ENCODE assay signal across 20 cellular contexts in the genomic region with DNA sequence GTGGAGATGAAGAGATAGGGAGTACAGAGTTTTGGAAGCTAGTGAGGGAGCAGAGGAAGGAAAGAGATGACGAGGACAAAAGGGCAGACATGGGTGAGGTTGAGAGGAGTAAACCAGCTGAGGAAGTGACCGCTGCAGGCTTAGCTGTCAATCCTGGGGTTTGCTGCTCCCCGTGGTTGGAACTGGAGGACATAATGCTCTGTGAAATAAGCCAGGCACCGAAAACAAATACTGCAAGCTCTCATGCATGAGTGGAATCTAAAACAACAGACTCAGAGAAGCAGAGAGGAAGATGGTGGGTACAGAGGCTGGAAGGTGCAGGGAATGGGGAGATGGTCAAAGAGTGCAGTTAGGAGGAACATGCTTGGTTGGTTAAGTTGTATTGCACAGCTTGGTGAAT.
"Had no signal": no experiment of that assay in that cellular context is flagged by ENCODE, and none has a peak within 500 bp of the region (broad histone marks: within the 10 kb centered on the region; RNA-seq: fewer than 3 reads in every experiment).

No MANE protein-coding gene starts in this region.

- H3K27me3 Mint-ChIP-seq: activated naive CD8-positive, alpha-beta T cell treated with anti-CD3 and anti-CD28 coated beads, Interleukin-2, amount 10 ng/mL, durations not matched to agents 7 days and 5 days had no signal

- H3K36me3 Mint-ChIP-seq: activated naive CD8-positive, alpha-beta T cell treated with anti-CD3 and anti-CD28 coated beads, Interleukin-2, amount 10 ng/mL, durations not matched to agents 7 days and 5 days had no signal

- H3K4me1 Mint-ChIP-seq: activated CD4-positive, alpha-beta T cell treated with anti-CD3 and anti-CD28 coated beads for 36 hours; activated naive CD8-positive, alpha-beta T cell treated with anti-CD3 and anti-CD28 coated beads, Interleukin-2, amount 10 ng/mL, durations not matched to agents 7 days and 5 days; T-helper 17 cell had no signal

- H3K27ac Mint-ChIP-seq: activated CD4-positive, alpha-beta T cell treated with anti-CD3 and anti-CD28 coated beads for 36 hours; activated naive CD8-positive, alpha-beta T cell treated with anti-CD3 and anti-CD28 coated beads, Interleukin-2, amount 10 ng/mL, durations not matched to agents 7 days and 5 days; T-helper 17 cell had no signal

- H3K9me3 Mint-ChIP-seq: activated naive CD8-positive, alpha-beta T cell treated with anti-CD3 and anti-CD28 coated beads, Interleukin-2, amount 10 ng/mL, durations not matched to agents 7 days and 5 days had no signal

- H3K4me3 Mint-ChIP-seq: activated CD4-positive, alpha-beta T cell treated with anti-CD3 and anti-CD28 coated beads for 36 hours; activated naive CD8-positive, alpha-beta T cell treated with anti-CD3 and anti-CD28 coated beads, Interleukin-2, amount 10 ng/mL, durations not matched to agents 7 days and 5 days; T-helper 17 cell had no signal

- DNase-seq: activated CD4-positive, alpha-beta T cell treated with anti-CD3 and anti-CD28 coated beads for 36 hours; activated CD4-positive, alpha-beta T cell treated with anti-CD3 and anti-CD28 coated beads, Interleukin-2, amount 50 U/mL, for 48 hours; activated gamma-delta T cell; activated naive CD8-positive, alpha-beta T cell treated with anti-CD3 and anti-CD28 coated beads, Interleukin-2, amount 10 ng/mL, durations not matched to agents 7 days and 5 days; cerebellar nuclear complex; cortex of kidney; hypothalamus; left ventricle myocardium inferior; mammary epithelial cell; midbrain; ovary; psoas muscle; right cardiac atrium; stimulated activated CD4-positive, alpha-beta T cell treated with anti-CD3 and anti-CD28 coated beads, Interleukin-2, amount 100 ng/mL, for 24 hours; stimulated activated naive CD4-positive, alpha-beta T cell treated with Interleukin-2 at 50 U/mL for 16 hours; T-helper 17 cell; tibial artery; WERI-Rb-1 had no signal

- H3K27ac ChIP-seq: ascending aorta, breast epithelium, left ventricle myocardium inferior, ovary, psoas muscle, tibial artery, WERI-Rb-1 had no signal
